9 cellular contexts compared by ENCODE assay signal in the genomic region with DNA sequence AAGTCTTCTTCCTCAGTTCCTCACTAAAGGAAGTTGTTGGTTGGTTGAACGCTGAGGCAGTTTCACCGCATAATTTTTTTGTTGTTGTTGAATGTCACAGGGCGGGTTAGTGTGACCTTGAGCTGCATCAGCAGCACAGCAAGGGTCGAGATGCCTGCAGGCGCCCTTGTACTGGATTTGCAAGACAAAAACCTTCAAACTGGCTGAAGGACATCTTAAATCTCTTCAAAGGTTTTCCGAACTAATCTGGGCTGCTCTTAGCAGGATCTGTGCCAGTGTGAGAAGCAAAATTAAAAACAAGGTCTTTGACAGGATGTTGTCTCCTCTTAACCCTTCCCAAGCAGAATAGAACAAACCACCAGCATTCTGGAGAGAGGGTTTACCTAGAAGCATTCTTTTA. TPM values are rescaled to one million over a fixed set of nuclear protein-coding genes. Genes with fewer than 3 reads are reported as not detected.
DNase-seq lines count a peak whose midpoint lies in the region; ATAC-seq, FAIRE-seq and TF ChIP-seq lines count a peak whose summit lies in the region.
"Had no signal": no experiment of that assay in that cellular context is flagged by ENCODE, and none has a peak within 500 bp of the region (broad histone marks: within the 10 kb centered on the region; RNA-seq: fewer than 3 reads in every experiment).

No MANE protein-coding gene starts in this region.

- H3K4me2 ChIP-seq in neural progenitor cell = no peak overlapping the region

- H3K27ac Mint-ChIP-seq in T-helper 17 cell (peak overlapping the region; percentile 37), neural progenitor cell (no peak overlapping the region)

- peaks cover 95% of the 10 kb centered on the region for H4K20me1 ChIP-seq in neural progenitor cell (ENCODE audit: low read depth)

- H3K36me3 ChIP-seq in neural progenitor cell = no peaks in the 10 kb centered on the region

- H3K27me3 ChIP-seq in neural progenitor cell = peaks cover 63% of the 10 kb centered on the region

- no peak overlapping the region for H3K9ac ChIP-seq in neural progenitor cell

- DNase-seq in COR-L47 (lab: John Stamatoyannopoulos, UW) (peak; percentile 22), T-helper 17 cell (no peak), fibroblast of mammary gland (ENCODE audit: low read depth) (no peak), neural progenitor cell (ENCODE audit: low spot score) (peak; percentile 26), OCI-M1 (lab: John Stamatoyannopoulos, UW) (no peak), RCC 7860 (ENCODE audit: low spot score) (no peak)
- DNase-seq: activated CD4-positive, alpha-beta T cell treated with anti-CD3 and anti-CD28 coated beads, Interleukin-2, amount 50 U/mL, for 48 hours had no signal

- H3K4me3 ChIP-seq in fibroblast of mammary gland (ENCODE audit: control insufficient read depth, low read depth, low read length) (peak overlapping the region; percentile 14), neural progenitor cell (no peak overlapping the region)

- peaks cover 6% of the 10 kb centered on the region for H3K36me3 Mint-ChIP-seq in T-helper 17 cell (ENCODE audit: low read depth)
- peaks cover 37% of the 10 kb centered on the region for H3K36me3 Mint-ChIP-seq in neural progenitor cell

- H3K9me3 ChIP-seq in T-helper 17 cell (ENCODE audit: control insufficient read depth, low read length, poor library complexity, severe bottlenecking) = no peaks in the 10 kb centered on the region
- H3K9me3 ChIP-seq in neural progenitor cell (ENCODE audit: low read depth) = no peaks in the 10 kb centered on the region

- no peak overlapping the region for H2AFZ ChIP-seq in neural progenitor cell (replicated peaks)

- no peak for FAIRE-seq in RCC 7860 (lab: Jason Lieb, UNC)

- H3K4me1 ChIP-seq in neural progenitor cell = peaks cover 15% of the 10 kb centered on the region

- no peaks in the 10 kb centered on the region for H3F3A ChIP-seq in neural progenitor cell (ENCODE audit: low read depth)

- H3K4me1 Mint-ChIP-seq in T-helper 17 cell = peaks cover 29% of the 10 kb centered on the region
- H3K4me1 Mint-ChIP-seq in neural progenitor cell = peaks cover 66% of the 10 kb centered on the region

- peaks cover 77% of the 10 kb centered on the region for H3K79me2 ChIP-seq in neural progenitor cell (ENCODE audit: low read depth)

- peak overlapping the region; percentile 39 for H3K4me3 Mint-ChIP-seq in T-helper 17 cell
- no peak overlapping the region for H3K4me3 Mint-ChIP-seq in neural progenitor cell

- no peak overlapping the region for H3K27ac ChIP-seq in neural progenitor cell

- ATAC-seq in T-helper 17 cell (peak; percentile 68), GM18519 (IDR thresholded peaks at IDR 0.05; ENCODE audit: low FRiP score, unreplicated experiment) (no peak), GM19397 (IDR thresholded peaks at IDR 0.05; ENCODE audit: unreplicated experiment) (no peak)

- H3K27me3 Mint-ChIP-seq in T-helper 17 cell (no peaks in the 10 kb centered on the region), neural progenitor cell (ENCODE audit: insufficient read depth, low read depth) (no peaks in the 10 kb centered on the region)

- TF ChIP-seq CTCF in fibroblast of mammary gland (conservative IDR thresholded peaks at IDR 0.05; ENCODE audit: control insufficient read depth, insufficient read depth, low read depth, low read length) (no peak), neural progenitor cell (IDR thresholded peaks at IDR 0.05) (no peak)

- H3K9me3 Mint-ChIP-seq in neural progenitor cell = peaks cover 25% of the 10 kb centered on the region

RNA-seq across cellular contexts. Expression of gene NRIP1, which starts 59.4 kb away (rescaled TPM):
- total RNA-seq in T-helper 17 cell (10 to 100 TPM; 29.9 to 33.7 TPM), neural progenitor cell (ENCODE audit: low replicate concordance) (45.9 and 59.1 TPM in 2 replicates)

Comparison
In these comparisons a context has a peak if more than half of its experiments do, and no peak if none do; other contexts are left out.
1. DNase-seq: peak in COR-L47 (single experiment) and neural progenitor cell (single experiment); none in T-helper 17 cell (0 of 3), fibroblast of mammary gland (single experiment), OCI-M1 (single experiment) and RCC 7860 (single experiment).